In genomic region chr7:83410989-83411591, GRCh38 we compare ENCODE assay signal across 9 cellular contexts.
DNase-seq lines count a peak whose midpoint lies in the region; ATAC-seq, FAIRE-seq and TF ChIP-seq lines count a peak whose summit lies in the region.
"Had no signal": no experiment of that assay in that cellular context is flagged by ENCODE, and none has a peak within 500 bp of the region (broad histone marks: within the 10 kb centered on the region; RNA-seq: fewer than 3 reads in every experiment).

No MANE protein-coding gene starts in this region.

- H3K4me1 ChIP-seq in OCI-LY3 (ENCODE audit: low read length): no peaks in the 10 kb centered on the region

- peak; percentile 78 for TF ChIP-seq CTCF in OCI-LY3 (IDR thresholded peaks at IDR 0.05; ENCODE audit: low read depth, low read length)
- TF ChIP-seq CTCF in osteocyte (IDR thresholded peaks at IDR 0.05): peak; percentile 82

- H3K79me2 ChIP-seq in OCI-LY3 (ENCODE audit: low read length): no peaks in the 10 kb centered on the region

- no peak overlapping the region for H3K27ac Mint-ChIP-seq in activated CD4-positive, alpha-beta T cell treated with anti-CD3 and anti-CD28 coated beads for 36 hours
- H3K27ac Mint-ChIP-seq in osteocyte (ENCODE audit: unreplicated experiment): no peak overlapping the region
- no peak overlapping the region for H3K27ac Mint-ChIP-seq in activated T-helper 2 cell treated with anti-CD3 and anti-CD28 coated beads, Interferon-gamma antibody, Interleukin-2, Interleukin-4, amounts not matched to agents 10 μg/mL and 5 μg/mL and 100 μg/mL, durations not matched to agents 14 hours and 24 hours and 36 hours
- H3K27ac Mint-ChIP-seq: activated naive CD4-positive, alpha-beta T cell treated with anti-CD3 and anti-CD28 coated beads, Interleukin-2, amount 50 U/mL, for 24 hours had no signal

- H3K36me3 Mint-ChIP-seq in activated CD4-positive, alpha-beta T cell treated with anti-CD3 and anti-CD28 coated beads for 36 hours (ENCODE audit: low read depth): no peaks in the 10 kb centered on the region
- H3K36me3 Mint-ChIP-seq in osteocyte (ENCODE audit: unreplicated experiment): no peaks in the 10 kb centered on the region
- H3K36me3 Mint-ChIP-seq in activated T-helper 2 cell treated with anti-CD3 and anti-CD28 coated beads, Interferon-gamma antibody, Interleukin-2, Interleukin-4, amounts not matched to agents 10 μg/mL and 5 μg/mL and 100 μg/mL, durations not matched to agents 14 hours and 24 hours and 36 hours (ENCODE audit: low read depth): no peaks in the 10 kb centered on the region
- H3K36me3 Mint-ChIP-seq: activated naive CD4-positive, alpha-beta T cell treated with anti-CD3 and anti-CD28 coated beads, Interleukin-2, amount 50 U/mL, for 24 hours had no signal

- peaks cover 3% of the 10 kb centered on the region for H3K9me3 Mint-ChIP-seq in activated CD4-positive, alpha-beta T cell treated with anti-CD3 and anti-CD28 coated beads for 36 hours (ENCODE audit: low read depth)
- no peaks in the 10 kb centered on the region for H3K9me3 Mint-ChIP-seq in osteocyte (ENCODE audit: unreplicated experiment)
- H3K9me3 Mint-ChIP-seq in activated T-helper 2 cell treated with anti-CD3 and anti-CD28 coated beads, Interferon-gamma antibody, Interleukin-2, Interleukin-4, amounts not matched to agents 10 μg/mL and 5 μg/mL and 100 μg/mL, durations not matched to agents 14 hours and 24 hours and 36 hours: no peaks in the 10 kb centered on the region
- H3K9me3 Mint-ChIP-seq: activated naive CD4-positive, alpha-beta T cell treated with anti-CD3 and anti-CD28 coated beads, Interleukin-2, amount 50 U/mL, for 24 hours had no signal

- no peaks in the 10 kb centered on the region for H3K36me3 ChIP-seq in OCI-LY3 (replicated peaks; ENCODE audit: low read depth, low read length)

- CTCF ChIA-PET in activated CD4-positive, alpha-beta T cell treated with anti-CD3 and anti-CD28 coated beads for 36 hours (lab: Charles Lee): no interaction called here

- no peaks in the 10 kb centered on the region for H3K27me3 ChIP-seq in OCI-LY3 (ENCODE audit: low read depth, low read length)

- FAIRE-seq in endometrium (lab: Jason Lieb, UNC): peak; percentile 96

- no peaks in the 10 kb centered on the region for H3K27me3 Mint-ChIP-seq in activated CD4-positive, alpha-beta T cell treated with anti-CD3 and anti-CD28 coated beads for 36 hours
- H3K27me3 Mint-ChIP-seq in osteocyte (ENCODE audit: unreplicated experiment): peaks cover 2% of the 10 kb centered on the region
- no peaks in the 10 kb centered on the region for H3K27me3 Mint-ChIP-seq in activated T-helper 2 cell treated with anti-CD3 and anti-CD28 coated beads, Interferon-gamma antibody, Interleukin-2, Interleukin-4, amounts not matched to agents 10 μg/mL and 5 μg/mL and 100 μg/mL, durations not matched to agents 14 hours and 24 hours and 36 hours (ENCODE audit: low read depth)
- H3K27me3 Mint-ChIP-seq: activated naive CD4-positive, alpha-beta T cell treated with anti-CD3 and anti-CD28 coated beads, Interleukin-2, amount 50 U/mL, for 24 hours had no signal

- DNase-seq in activated CD4-positive, alpha-beta T cell treated with anti-CD3 and anti-CD28 coated beads for 36 hours: peak; percentile 14
- DNase-seq in activated CD4-positive, alpha-beta T cell treated with anti-CD3 and anti-CD28 coated beads, Interleukin-2, amount 50 U/mL, for 48 hours: no peak
- DNase-seq in osteocyte (ENCODE audit: extremely low spot score, unreplicated experiment) (no peak), activated T-cell treated with anti-CD3 and anti-CD28 coated beads for 4 hours (no peak)
- no peak for DNase-seq in activated T-helper 2 cell treated with anti-CD3 and anti-CD28 coated beads, Interferon-gamma antibody, Interleukin-2, Interleukin-4, amounts not matched to agents 10 μg/mL and 5 μg/mL and 100 μg/mL, durations not matched to agents 14 hours and 24 hours and 36 hours (ENCODE audit: low spot score)

- no peak overlapping the region for H3K9ac ChIP-seq in OCI-LY3 (ENCODE audit: low read length)

- no peak overlapping the region for H3K27ac ChIP-seq in OCI-LY3 (ENCODE audit: low read length)

- intact Hi-C loops in activated CD4-positive, alpha-beta T cell treated with anti-CD3 and anti-CD28 coated beads for 36 hours (cut with DNase I, micrococcal nuclease): loop anchor here (2.0 to 5.0 kb wide), 3 partner anchors 244 to 536 kb away; no protein-coding TSS in a partner anchor
- intact Hi-C loops in activated T-helper 2 cell treated with anti-CD3 and anti-CD28 coated beads, Interferon-gamma antibody, Interleukin-2, Interleukin-4, amounts not matched to agents 10 μg/mL and 5 μg/mL and 100 μg/mL, durations not matched to agents 14 hours and 24 hours and 36 hours (cut with micrococcal nuclease): loop anchor here (5.0 kb wide), 1 partner anchor 246 kb away; no protein-coding TSS in a partner anchor

- POLR2A ChIA-PET in activated CD4-positive, alpha-beta T cell treated with anti-CD3 and anti-CD28 coated beads for 36 hours (lab: Charles Lee): no interaction called here

- H3K4me3 Mint-ChIP-seq in activated CD4-positive, alpha-beta T cell treated with anti-CD3 and anti-CD28 coated beads for 36 hours: no peak overlapping the region
- no peak overlapping the region for H3K4me3 Mint-ChIP-seq in osteocyte (ENCODE audit: unreplicated experiment)
- H3K4me3 Mint-ChIP-seq in activated T-helper 2 cell treated with anti-CD3 and anti-CD28 coated beads, Interferon-gamma antibody, Interleukin-2, Interleukin-4, amounts not matched to agents 10 μg/mL and 5 μg/mL and 100 μg/mL, durations not matched to agents 14 hours and 24 hours and 36 hours (ENCODE audit: low read depth): no peak overlapping the region
- H3K4me3 Mint-ChIP-seq: activated naive CD4-positive, alpha-beta T cell treated with anti-CD3 and anti-CD28 coated beads, Interleukin-2, amount 50 U/mL, for 24 hours had no signal

- no peak overlapping the region for H3K4me3 ChIP-seq in OCI-LY3 (ENCODE audit: low read length)

- no peak for ATAC-seq in activated CD4-positive, alpha-beta T cell treated with anti-CD3 and anti-CD28 coated beads for 36 hours
- ATAC-seq in HG03521 (IDR thresholded peaks at IDR 0.05; ENCODE audit: unreplicated experiment): peak; percentile 62

- H3K4me1 Mint-ChIP-seq in activated CD4-positive, alpha-beta T cell treated with anti-CD3 and anti-CD28 coated beads for 36 hours: no peaks in the 10 kb centered on the region
- H3K4me1 Mint-ChIP-seq in osteocyte (ENCODE audit: unreplicated experiment): peaks cover 6% of the 10 kb centered on the region
- no peaks in the 10 kb centered on the region for H3K4me1 Mint-ChIP-seq in activated T-helper 2 cell treated with anti-CD3 and anti-CD28 coated beads, Interferon-gamma antibody, Interleukin-2, Interleukin-4, amounts not matched to agents 10 μg/mL and 5 μg/mL and 100 μg/mL, durations not matched to agents 14 hours and 24 hours and 36 hours (ENCODE audit: low read depth)
- H3K4me1 Mint-ChIP-seq: activated naive CD4-positive, alpha-beta T cell treated with anti-CD3 and anti-CD28 coated beads, Interleukin-2, amount 50 U/mL, for 24 hours had no signal

- no peaks in the 10 kb centered on the region for H3K9me3 ChIP-seq in OCI-LY3 (ENCODE audit: insufficient read depth, low read length)

- H4K20me1 ChIP-seq in OCI-LY3 (ENCODE audit: insufficient read depth, low read length): no peaks in the 10 kb centered on the region

- peak overlapping the region; percentile 6; the same call in 1 of the 2 replicates for H3K4me2 ChIP-seq in OCI-LY3 (ENCODE audit: low read length)

- H2AFZ ChIP-seq in OCI-LY3 (ENCODE audit: low read depth, low read length): no peak overlapping the region
